In genomic region chr10:119942973-119943372, GRCh38 we compare ENCODE assay signal across 25 cellular contexts.
"Had no signal": no experiment of that assay in that cellular context is flagged by ENCODE, and none has a peak within 500 bp of the region (broad histone marks: within the 10 kb centered on the region; RNA-seq: fewer than 3 reads in every experiment).

No MANE protein-coding gene starts in this region.

- H3K9me3 Mint-ChIP-seq: activated CD4-positive, alpha-beta T cell treated with anti-CD3 and anti-CD28 coated beads, Interleukin-2, amount 10 ng/mL, durations not matched to agents 7 days and 5 days; activated CD8-positive, alpha-beta T cell treated with anti-CD3 and anti-CD28 coated beads for 36 hours; activated naive CD8-positive, alpha-beta T cell treated with anti-CD3 and anti-CD28 coated beads, Interleukin-2, amount 50 U/mL, for 24 hours; activated T-helper 1 cell treated with anti-CD3 and anti-CD28 coated beads, Interleukin-12 subunit alpha, Interleukin-12 subunit beta, Interleukin-2, Interleukin-4 antibody, amounts not matched to agents 30 ng/mL and 10 ng/mL and 1 ng/mL, durations not matched to agents 14 hours and 24 hours and 36 hours; brain; nephron had no signal

- H3K4me1 ChIP-seq: gastrocnemius medialis, prostate gland, spleen, upper lobe of left lung had no signal

- H3K36me3 ChIP-seq: ovary had no signal

- H3K27me3 ChIP-seq: gastrocnemius medialis, neutrophil, ovary, spleen, upper lobe of left lung had no signal

- H3K27ac Mint-ChIP-seq: activated CD4-positive, alpha-beta T cell treated with anti-CD3 and anti-CD28 coated beads, Interleukin-2, amount 10 ng/mL, durations not matched to agents 7 days and 5 days; activated CD8-positive, alpha-beta memory T cell treated with anti-CD3 and anti-CD28 coated beads, Interleukin-2, amount 10 ng/mL, durations not matched to agents 7 days and 5 days; activated CD8-positive, alpha-beta T cell treated with anti-CD3 and anti-CD28 coated beads for 36 hours; activated T-helper 1 cell treated with anti-CD3 and anti-CD28 coated beads, Interleukin-12 subunit alpha, Interleukin-12 subunit beta, Interleukin-2, Interleukin-4 antibody, amounts not matched to agents 30 ng/mL and 10 ng/mL and 1 ng/mL, durations not matched to agents 14 hours and 24 hours and 36 hours; brain; nephron had no signal

- H3K4me3 ChIP-seq: coronary artery, gastrocnemius medialis, ovary, prostate gland, spleen, thoracic aorta, upper lobe of left lung had no signal

- H3K27me3 Mint-ChIP-seq: activated CD4-positive, alpha-beta T cell treated with anti-CD3 and anti-CD28 coated beads, Interleukin-2, amount 10 ng/mL, durations not matched to agents 7 days and 5 days; activated CD8-positive, alpha-beta memory T cell treated with anti-CD3 and anti-CD28 coated beads, Interleukin-2, amount 10 ng/mL, durations not matched to agents 7 days and 5 days; activated CD8-positive, alpha-beta T cell treated with anti-CD3 and anti-CD28 coated beads for 36 hours; activated naive CD8-positive, alpha-beta T cell treated with anti-CD3 and anti-CD28 coated beads, Interleukin-2, amount 50 U/mL, for 24 hours; brain had no signal

- H3K4me3 Mint-ChIP-seq: activated CD4-positive, alpha-beta T cell treated with anti-CD3 and anti-CD28 coated beads, Interleukin-2, amount 10 ng/mL, durations not matched to agents 7 days and 5 days; activated CD8-positive, alpha-beta memory T cell treated with anti-CD3 and anti-CD28 coated beads, Interleukin-2, amount 10 ng/mL, durations not matched to agents 7 days and 5 days; activated CD8-positive, alpha-beta T cell treated with anti-CD3 and anti-CD28 coated beads for 36 hours; activated naive CD8-positive, alpha-beta T cell treated with anti-CD3 and anti-CD28 coated beads, Interleukin-2, amount 50 U/mL, for 24 hours; activated T-helper 1 cell treated with anti-CD3 and anti-CD28 coated beads, Interleukin-12 subunit alpha, Interleukin-12 subunit beta, Interleukin-2, Interleukin-4 antibody, amounts not matched to agents 30 ng/mL and 10 ng/mL and 1 ng/mL, durations not matched to agents 14 hours and 24 hours and 36 hours; brain; nephron had no signal

- H3K4me1 Mint-ChIP-seq: activated CD8-positive, alpha-beta memory T cell treated with anti-CD3 and anti-CD28 coated beads, Interleukin-2, amount 10 ng/mL, durations not matched to agents 7 days and 5 days; activated naive CD8-positive, alpha-beta T cell treated with anti-CD3 and anti-CD28 coated beads, Interleukin-2, amount 50 U/mL, for 24 hours; brain; nephron had no signal

- H3K9me3 ChIP-seq: gastrocnemius medialis, neutrophil, ovary, prostate gland, spleen, thoracic aorta, upper lobe of left lung had no signal

- ATAC-seq: activated CD8-positive, alpha-beta memory T cell treated with anti-CD3 and anti-CD28 coated beads, Interleukin-2, amount 10 ng/mL, durations not matched to agents 7 days and 5 days; activated CD8-positive, alpha-beta T cell treated with anti-CD3 and anti-CD28 coated beads for 36 hours; activated naive CD8-positive, alpha-beta T cell treated with anti-CD3 and anti-CD28 coated beads, Interleukin-2, amount 50 U/mL, for 24 hours; gastrocnemius medialis had no signal

- DNase-seq: activated CD4-positive, alpha-beta T cell treated with anti-CD3 and anti-CD28 coated beads, Interleukin-2, amount 10 ng/mL, durations not matched to agents 7 days and 5 days; activated CD4-positive, CD25-positive, alpha-beta regulatory T cell treated with anti-CD3 and anti-CD28 coated beads, Interleukin-2, amount 50 U/mL, for 72 hours; activated CD8-positive, alpha-beta memory T cell treated with anti-CD3 and anti-CD28 coated beads, Interleukin-2, amount 10 ng/mL, durations not matched to agents 7 days and 5 days; activated CD8-positive, alpha-beta T cell treated with anti-CD3 and anti-CD28 coated beads for 36 hours; activated gamma-delta T cell; activated naive CD4-positive, alpha-beta T cell treated with anti-CD3 and anti-CD28 coated beads, Interleukin-2, amount 50 U/mL, for 16 hours; activated naive CD8-positive, alpha-beta T cell treated with anti-CD3 and anti-CD28 coated beads, Interleukin-2, amount 50 U/mL, for 24 hours; activated T-cell treated with anti-CD3 and anti-CD28 coated beads for 4 hours; anterior cingulate cortex; gastrocnemius medialis; hippocampal formation; midbrain; ovary; spleen; stimulated activated CD4-positive, alpha-beta T cell treated with anti-CD3 and anti-CD28 coated beads, Interleukin-4, amount 100 ng/mL, for 1 hour; stimulated activated naive CD4-positive, alpha-beta T cell; upper lobe of left lung had no signal

- H3K27ac ChIP-seq: coronary artery, epithelial cell of prostate, gastrocnemius medialis, neutrophil, ovary, prostate gland, spleen, thoracic aorta, upper lobe of left lung had no signal
